ENCODE assay signal across 1 cellular context in genomic region chr10:119178371-119179119, GRCh38.
A peak's percentile ranks its signal among the peaks of the same experiment; 100 is the strongest.
TF ChIP-seq lines count a peak whose summit lies in the region.

PRDX3 (minus strand) TSS chr10:119178812; CDS start chr10:119178790, 22 bp downstream.

TF ChIP-seq in HepG2, 621 proteins besides CTCF, POLR2A, EP300 and RAD21 (continued from another document and continues in another):
- TF ChIP-seq ZBTB4 (CRISPR knock-in tag; IDR thresholded peaks at IDR 0.05; ENCODE audit: borderline replicate concordance) = 0 out of 2 replicates have a peak, but pooled peaks have one; percentile 43
- TF ChIP-seq ZBTB42 (CRISPR knock-in tag; IDR thresholded peaks at IDR 0.05) = 0 out of 2 replicates have a peak, but pooled peaks have one; percentile 71
- no peak for TF ChIP-seq CHD4 (IDR thresholded peaks at IDR 0.05; ENCODE audit: borderline replicate concordance, low read length)
- TF ChIP-seq TBL1XR1 (IDR thresholded peaks at IDR 0.05; ENCODE audit: borderline replicate concordance, low read length, partially characterized antibody) = peak; percentile 29
- no peak for TF ChIP-seq MAFF (IDR thresholded peaks at IDR 0.05; ENCODE audit: low read depth, low read length)
- no peak for TF ChIP-seq ZNF431 (CRISPR knock-in tag; IDR thresholded peaks at IDR 0.05; ENCODE audit: borderline replicate concordance, low read depth)
- peak; percentile 84; the same call in 1 of the 2 replicates for TF ChIP-seq ZNF788 (CRISPR knock-in tag; IDR thresholded peaks at IDR 0.05; ENCODE audit: borderline replicate concordance)
- peak; percentile 77; the same call in 1 of the 2 replicates for TF ChIP-seq ZNF747 (CRISPR knock-in tag; IDR thresholded peaks at IDR 0.05; ENCODE audit: borderline replicate concordance)
- no peak for TF ChIP-seq SIN3B (IDR thresholded peaks at IDR 0.05; ENCODE audit: low read length)
- TF ChIP-seq STAT6 (CRISPR knock-in tag; IDR thresholded peaks at IDR 0.05; ENCODE audit: borderline replicate concordance) = 0 out of 2 replicates have a peak, but pooled peaks have one; percentile 49
- peak; percentile 75 for TF ChIP-seq TBX2 (CRISPR knock-in tag; IDR thresholded peaks at IDR 0.05; ENCODE audit: borderline replicate concordance)
- no peak for TF ChIP-seq ZNF775 (CRISPR knock-in tag; IDR thresholded peaks at IDR 0.05; ENCODE audit: borderline replicate concordance)
- TF ChIP-seq ARNT2 (CRISPR knock-in tag; IDR thresholded peaks at IDR 0.05; ENCODE audit: low read depth) = peak; percentile 53; the same call in 1 of the 2 replicates
- TF ChIP-seq ZSCAN20 (CRISPR knock-in tag; IDR thresholded peaks at IDR 0.05; ENCODE audit: borderline replicate concordance) = peak; percentile 41; the same call in 1 of the 2 replicates
- 0 out of 2 replicates have a peak, but pooled peaks have one; percentile 16 for TF ChIP-seq ETV6 (CRISPR knock-in tag; conservative IDR thresholded peaks at IDR 0.05)
- peak; percentile 62; the same call in 1 of the 2 replicates for TF ChIP-seq ZNF276 (CRISPR knock-in tag; IDR thresholded peaks at IDR 0.05; ENCODE audit: low read depth)
- peak; percentile 59 for TF ChIP-seq CBX1 (IDR thresholded peaks at IDR 0.05; ENCODE audit: low read depth)
- no peak; the same call in 1 of the 2 replicates for TF ChIP-seq FOXA3 (CRISPR knock-in tag; IDR thresholded peaks at IDR 0.05)
- TF ChIP-seq SOX6 (IDR thresholded peaks at IDR 0.05) = no peak
- peak; percentile 63 for TF ChIP-seq SOX6 (CRISPR knock-in tag; IDR thresholded peaks at IDR 0.05)
- TF ChIP-seq MXD3 (CRISPR knock-in tag; IDR thresholded peaks at IDR 0.05) = no peak; the same call in 1 of the 2 replicates
- no peak; the same call in 1 of the 2 replicates for TF ChIP-seq ELF4 (CRISPR knock-in tag; IDR thresholded peaks at IDR 0.05; ENCODE audit: borderline replicate concordance)
- TF ChIP-seq RBM22 (optimal IDR thresholded peaks at IDR 0.05; ENCODE audit: low read length) = peak; percentile 47
- peak; percentile 44; the same call in 1 of the 2 replicates for TF ChIP-seq JUN (CRISPR knock-in tag; IDR thresholded peaks at IDR 0.05)
- no peak for TF ChIP-seq ZNF773 (CRISPR knock-in tag; IDR thresholded peaks at IDR 0.05; ENCODE audit: borderline replicate concordance)
- no peak for TF ChIP-seq JUNB (CRISPR knock-in tag; IDR thresholded peaks at IDR 0.05; ENCODE audit: borderline replicate concordance)
- TF ChIP-seq FOXK1 (CRISPR knock-in tag; IDR thresholded peaks at IDR 0.05; ENCODE audit: borderline replicate concordance, low read depth) = 0 out of 2 replicates have a peak, but pooled peaks have one; percentile 34
- TF ChIP-seq RCOR2 (CRISPR knock-in tag; IDR thresholded peaks at IDR 0.05) = no peak
- no peak for TF ChIP-seq ZNF530 (CRISPR knock-in tag; IDR thresholded peaks at IDR 0.05; ENCODE audit: low read depth)
- no peak for TF ChIP-seq HDAC6 (IDR thresholded peaks at IDR 0.05; ENCODE audit: low read depth, low read length)
- peak; percentile 69 for TF ChIP-seq ZSCAN31 (CRISPR knock-in tag; IDR thresholded peaks at IDR 0.05; ENCODE audit: low read depth)
- TF ChIP-seq SNAPC4 (CRISPR knock-in tag; IDR thresholded peaks at IDR 0.05) = 0 out of 2 replicates have a peak, but pooled peaks have one; percentile 42
- peak; percentile 75 for TF ChIP-seq PITX1 (CRISPR knock-in tag; IDR thresholded peaks at IDR 0.05)
- TF ChIP-seq SOX5 (CRISPR knock-in tag; IDR thresholded peaks at IDR 0.05; ENCODE audit: borderline replicate concordance) = no peak
- TF ChIP-seq ZBTB2 (CRISPR knock-in tag; IDR thresholded peaks at IDR 0.05; ENCODE audit: low read depth) = peak; percentile 26; the same call in 1 of the 2 replicates
- peak; percentile 95 for TF ChIP-seq ZFY (CRISPR knock-in tag; IDR thresholded peaks at IDR 0.05)
- peak; percentile 67 for TF ChIP-seq ZNF547 (CRISPR knock-in tag; IDR thresholded peaks at IDR 0.05)
- TF ChIP-seq ZNF260 (CRISPR knock-in tag; IDR thresholded peaks at IDR 0.05; ENCODE audit: borderline replicate concordance, low read depth) = no peak
- TF ChIP-seq ZHX1 (CRISPR knock-in tag; IDR thresholded peaks at IDR 0.05; ENCODE audit: low read depth) = peak; percentile 70; the same call in 1 of the 2 replicates
- no peak for TF ChIP-seq PAX8 (CRISPR knock-in tag; IDR thresholded peaks at IDR 0.05; ENCODE audit: borderline replicate concordance)
- peak; percentile 35; the same call in 1 of the 2 replicates for TF ChIP-seq EED (CRISPR knock-in tag; IDR thresholded peaks at IDR 0.05)
- no peak for TF ChIP-seq ZNF33B (CRISPR knock-in tag; IDR thresholded peaks at IDR 0.05)
- TF ChIP-seq NCOA1 (CRISPR knock-in tag; IDR thresholded peaks at IDR 0.05) = peak; percentile 37; the same call in 1 of the 2 replicates
- no peak for TF ChIP-seq TBP (CRISPR knock-in tag; IDR thresholded peaks at IDR 0.05)
- TF ChIP-seq ZNF577 (CRISPR knock-in tag; IDR thresholded peaks at IDR 0.05; ENCODE audit: borderline replicate concordance, low read depth) = peak; percentile 59; the same call in 1 of the 2 replicates
